28 cellular contexts compared by ENCODE assay signal in genomic region chr6:63094947-63095346, GRCh38.
"Had no signal": no experiment of that assay in that cellular context is flagged by ENCODE, and none has a peak within 500 bp of the region (broad histone marks: within the 10 kb centered on the region; RNA-seq: fewer than 3 reads in every experiment).

No MANE protein-coding gene starts in this region.

- H3K27me3 Mint-ChIP-seq: activated CD4-positive, alpha-beta memory T cell treated with anti-CD3 and anti-CD28 coated beads, Interleukin-2, amount 10 ng/mL, durations not matched to agents 7 days and 5 days; activated CD4-positive, alpha-beta T cell treated with anti-CD3 and anti-CD28 coated beads, Interleukin-2, amount 10 ng/mL, durations not matched to agents 7 days and 5 days; activated naive CD4-positive, alpha-beta T cell treated with anti-CD3 and anti-CD28 coated beads, Interleukin-2, amount 10 ng/mL, durations not matched to agents 7 days and 5 days; activated naive CD8-positive, alpha-beta T cell treated with anti-CD3 and anti-CD28 coated beads, Interleukin-2, amount 10 ng/mL, durations not matched to agents 7 days and 5 days; activated T-cell treated with anti-CD3 and anti-CD28 coated beads, Interleukin-2, amount 50 U/mL, for 24 hours had no signal

- H3K9me3 ChIP-seq: ascending aorta, breast epithelium, colonic mucosa, heart left ventricle had no signal

- H3K27ac ChIP-seq: ascending aorta, breast epithelium, cardiac muscle cell, colonic mucosa, heart left ventricle had no signal

- H3K27ac Mint-ChIP-seq: activated CD4-positive, alpha-beta memory T cell treated with anti-CD3 and anti-CD28 coated beads, Interleukin-2, amount 10 ng/mL, durations not matched to agents 7 days and 5 days; activated CD4-positive, alpha-beta T cell treated with anti-CD3 and anti-CD28 coated beads, Interleukin-2, amount 10 ng/mL, durations not matched to agents 7 days and 5 days; activated naive CD4-positive, alpha-beta T cell treated with anti-CD3 and anti-CD28 coated beads, Interleukin-2, amount 10 ng/mL, durations not matched to agents 7 days and 5 days; activated naive CD4-positive, alpha-beta T cell treated with anti-CD3 and anti-CD28 coated beads, Interleukin-2, amount 50 U/mL, for 72 hours; activated naive CD8-positive, alpha-beta T cell treated with anti-CD3 and anti-CD28 coated beads, Interleukin-2, amount 10 ng/mL, durations not matched to agents 7 days and 5 days; activated T-cell treated with anti-CD3 and anti-CD28 coated beads, Interleukin-2, amount 50 U/mL, for 24 hours; activated T-cell treated with anti-CD3 and anti-CD28 coated beads, Interleukin-2, amount 50 U/mL, for 72 hours; brain; WTC11 had no signal

- H3K9me3 Mint-ChIP-seq: activated CD4-positive, alpha-beta memory T cell treated with anti-CD3 and anti-CD28 coated beads, Interleukin-2, amount 10 ng/mL, durations not matched to agents 7 days and 5 days; activated CD4-positive, alpha-beta T cell treated with anti-CD3 and anti-CD28 coated beads, Interleukin-2, amount 10 ng/mL, durations not matched to agents 7 days and 5 days; activated T-cell treated with anti-CD3 and anti-CD28 coated beads, Interleukin-2, amount 50 U/mL, for 24 hours; brain had no signal

- H3K4me1 ChIP-seq: ascending aorta, breast epithelium, colonic mucosa, heart left ventricle had no signal

- ATAC-seq: activated naive CD4-positive, alpha-beta T cell treated with anti-CD3 and anti-CD28 coated beads, Interleukin-2, amount 50 U/mL, for 72 hours; activated T-cell treated with anti-CD3 and anti-CD28 coated beads, Interleukin-2, amount 50 U/mL, for 72 hours; esophagus mucosa; heart left ventricle; WTC11 had no signal

- H3K4me3 ChIP-seq: ascending aorta, breast epithelium, cardiac muscle cell, colonic mucosa, heart left ventricle had no signal

- DNase-seq: activated CD4-positive, alpha-beta memory T cell treated with anti-CD3 and anti-CD28 coated beads, Interleukin-2, amount 10 ng/mL, durations not matched to agents 7 days and 5 days; activated CD4-positive, alpha-beta T cell treated with anti-CD3 and anti-CD28 coated beads for 1 hour; activated CD4-positive, alpha-beta T cell treated with anti-CD3 and anti-CD28 coated beads for 4 hours; activated CD4-positive, alpha-beta T cell treated with anti-CD3 and anti-CD28 coated beads, Interleukin-2, amount 10 ng/mL, durations not matched to agents 7 days and 5 days; activated CD4-positive, alpha-beta T cell treated with anti-CD3 and anti-CD28 coated beads, Interleukin-2, amount 50 U/mL, for 4 hours; activated CD8-positive, alpha-beta memory T cell treated with anti-CD3 and anti-CD28 coated beads, Interleukin-2, amount 50 U/mL, for 48 hours; activated gamma-delta T cell; activated naive CD4-positive, alpha-beta T cell; activated naive CD4-positive, alpha-beta T cell treated with anti-CD3 and anti-CD28 coated beads, Interleukin-2, amount 10 ng/mL, durations not matched to agents 7 days and 5 days; activated naive CD8-positive, alpha-beta T cell treated with anti-CD3 and anti-CD28 coated beads, Interleukin-2, amount 10 ng/mL, durations not matched to agents 7 days and 5 days; activated T-cell treated with anti-CD3 and anti-CD28 coated beads for 4 hours; activated T-cell treated with anti-CD3 and anti-CD28 coated beads, Interleukin-2, amount 50 U/mL, for 24 hours; activated T-cell treated with anti-CD3 and anti-CD28 coated beads, Interleukin-2, amount 50 U/mL, for 72 hours; central memory CD4-positive, alpha-beta T cell; cerebellar nuclear complex; colonic mucosa; effector CD8-positive, alpha-beta T cell; foreskin fibroblast; glutamatergic neuron; heart left ventricle; T-helper 2 cell had no signal

- H3K27me3 ChIP-seq: ascending aorta, breast epithelium, cardiac muscle cell, colonic mucosa, heart left ventricle had no signal

- H3K36me3 Mint-ChIP-seq: activated naive CD4-positive, alpha-beta T cell treated with anti-CD3 and anti-CD28 coated beads, Interleukin-2, amount 10 ng/mL, durations not matched to agents 7 days and 5 days; activated naive CD4-positive, alpha-beta T cell treated with anti-CD3 and anti-CD28 coated beads, Interleukin-2, amount 50 U/mL, for 72 hours; activated naive CD8-positive, alpha-beta T cell treated with anti-CD3 and anti-CD28 coated beads, Interleukin-2, amount 10 ng/mL, durations not matched to agents 7 days and 5 days; brain had no signal

- H3K36me3 ChIP-seq: ascending aorta, breast epithelium, cardiac muscle cell, colonic mucosa, heart left ventricle had no signal

- H3K4me1 Mint-ChIP-seq: activated CD4-positive, alpha-beta memory T cell treated with anti-CD3 and anti-CD28 coated beads, Interleukin-2, amount 10 ng/mL, durations not matched to agents 7 days and 5 days; activated CD4-positive, alpha-beta T cell treated with anti-CD3 and anti-CD28 coated beads, Interleukin-2, amount 10 ng/mL, durations not matched to agents 7 days and 5 days; activated naive CD4-positive, alpha-beta T cell treated with anti-CD3 and anti-CD28 coated beads, Interleukin-2, amount 10 ng/mL, durations not matched to agents 7 days and 5 days; activated naive CD8-positive, alpha-beta T cell treated with anti-CD3 and anti-CD28 coated beads, Interleukin-2, amount 10 ng/mL, durations not matched to agents 7 days and 5 days; brain; WTC11 had no signal

- H3K4me3 Mint-ChIP-seq: activated CD4-positive, alpha-beta memory T cell treated with anti-CD3 and anti-CD28 coated beads, Interleukin-2, amount 10 ng/mL, durations not matched to agents 7 days and 5 days; activated CD4-positive, alpha-beta T cell treated with anti-CD3 and anti-CD28 coated beads, Interleukin-2, amount 10 ng/mL, durations not matched to agents 7 days and 5 days; activated naive CD4-positive, alpha-beta T cell treated with anti-CD3 and anti-CD28 coated beads, Interleukin-2, amount 10 ng/mL, durations not matched to agents 7 days and 5 days; activated naive CD8-positive, alpha-beta T cell treated with anti-CD3 and anti-CD28 coated beads, Interleukin-2, amount 10 ng/mL, durations not matched to agents 7 days and 5 days; activated T-cell treated with anti-CD3 and anti-CD28 coated beads, Interleukin-2, amount 50 U/mL, for 24 hours; activated T-cell treated with anti-CD3 and anti-CD28 coated beads, Interleukin-2, amount 50 U/mL, for 72 hours; brain; WTC11 had no signal
